19 cellular contexts compared by ENCODE assay signal in genomic region chr12:110721570-110721969, GRCh38. TPM values are rescaled to one million over a fixed set of nuclear protein-coding genes. Genes with fewer than 3 reads are reported as not detected.
A peak's percentile ranks its signal among the peaks of the same experiment; 100 is the strongest.
DNase-seq lines count a peak whose midpoint lies in the region; ATAC-seq lines count a peak whose summit lies in the region.
"Had no signal": no experiment of that assay in that cellular context is flagged by ENCODE, and none has a peak within 500 bp of the region (broad histone marks: within the 10 kb centered on the region; RNA-seq: fewer than 3 reads in every experiment).

No MANE protein-coding gene starts in this region.

- no peak overlapping the region for H3K4me3 ChIP-seq in adipocyte (ENCODE audit: low read length)
- H3K4me3 ChIP-seq: GM12878, SJSA1 had no signal

- no peak overlapping the region for H3K4me3 Mint-ChIP-seq in activated T-cell treated with anti-CD3 and anti-CD28 coated beads, Interleukin-2, amount 50 U/mL, for 24 hours
- H3K4me3 Mint-ChIP-seq in stimulated activated memory B cell treated with anti-CD40 and anti-IgM and Interleukin-4, amounts not matched to agents 10 μg/mL and 1 μg/mL and 100 μg/mL, for 72 hours, result no peak overlapping the region
- H3K4me3 Mint-ChIP-seq in activated CD8-positive, alpha-beta memory T cell treated with anti-CD3 and anti-CD28 coated beads, Interleukin-2, amount 10 ng/mL, durations not matched to agents 7 days and 5 days, result no peak overlapping the region

- H3K9ac ChIP-seq in adipocyte (ENCODE audit: low read length), result no peak overlapping the region
- H3K9ac ChIP-seq: KMS-11 had no signal

- H3K4me1 ChIP-seq in adipocyte (ENCODE audit: control insufficient read depth, insufficient read depth, low read length), result no peaks in the 10 kb centered on the region
- H3K4me1 ChIP-seq: SJSA1 had no signal

- H3K36me3 Mint-ChIP-seq in activated T-cell treated with anti-CD3 and anti-CD28 coated beads, Interleukin-2, amount 50 U/mL, for 24 hours (ENCODE audit: low read depth), result peaks cover 100% of the 10 kb centered on the region
- H3K36me3 Mint-ChIP-seq in stimulated activated memory B cell treated with anti-CD40 and anti-IgM and Interleukin-4, amounts not matched to agents 10 μg/mL and 1 μg/mL and 100 μg/mL, for 72 hours, result peaks cover 51% of the 10 kb centered on the region
- peaks cover 81% of the 10 kb centered on the region for H3K36me3 Mint-ChIP-seq in activated CD8-positive, alpha-beta memory T cell treated with anti-CD3 and anti-CD28 coated beads, Interleukin-2, amount 10 ng/mL, durations not matched to agents 7 days and 5 days

- peaks cover 39% of the 10 kb centered on the region for H3K4me1 Mint-ChIP-seq in activated T-cell treated with anti-CD3 and anti-CD28 coated beads, Interleukin-2, amount 50 U/mL, for 24 hours (ENCODE audit: low read depth)
- peaks cover 37% of the 10 kb centered on the region for H3K4me1 Mint-ChIP-seq in stimulated activated memory B cell treated with anti-CD40 and anti-IgM and Interleukin-4, amounts not matched to agents 10 μg/mL and 1 μg/mL and 100 μg/mL, for 72 hours
- peaks cover 23% of the 10 kb centered on the region for H3K4me1 Mint-ChIP-seq in activated CD8-positive, alpha-beta memory T cell treated with anti-CD3 and anti-CD28 coated beads, Interleukin-2, amount 10 ng/mL, durations not matched to agents 7 days and 5 days

- no peaks in the 10 kb centered on the region for H3K27me3 Mint-ChIP-seq in activated T-cell treated with anti-CD3 and anti-CD28 coated beads, Interleukin-2, amount 50 U/mL, for 24 hours
- no peaks in the 10 kb centered on the region for H3K27me3 Mint-ChIP-seq in stimulated activated memory B cell treated with anti-CD40 and anti-IgM and Interleukin-4, amounts not matched to agents 10 μg/mL and 1 μg/mL and 100 μg/mL, for 72 hours
- no peaks in the 10 kb centered on the region for H3K27me3 Mint-ChIP-seq in activated CD8-positive, alpha-beta memory T cell treated with anti-CD3 and anti-CD28 coated beads, Interleukin-2, amount 10 ng/mL, durations not matched to agents 7 days and 5 days

- no peak for ATAC-seq in stimulated activated memory B cell treated with anti-CD40 and anti-IgM and Interleukin-4, amounts not matched to agents 10 μg/mL and 1 μg/mL and 100 μg/mL, for 72 hours
- ATAC-seq in activated CD8-positive, alpha-beta memory T cell treated with anti-CD3 and anti-CD28 coated beads, Interleukin-2, amount 10 ng/mL, durations not matched to agents 7 days and 5 days, result no peak
- ATAC-seq: GM12878, Panc1 had no signal

- H3K27me3 ChIP-seq in adipocyte (replicated peaks; ENCODE audit: control insufficient read depth, insufficient read depth, low read length), result no peaks in the 10 kb centered on the region
- H3K27me3 ChIP-seq: SJSA1 had no signal

- CTCF ChIA-PET in activated CD8-positive, alpha-beta memory T cell treated with anti-CD3 and anti-CD28 coated beads, Interleukin-2, amount 10 ng/mL, durations not matched to agents 7 days and 5 days (lab: Charles Lee), result interaction anchor here (0.6 kb wide), 2 partner anchors 16 kb away, joined by 3 read pairs; no protein-coding TSS in a partner anchor

- H3K9me3 Mint-ChIP-seq in activated T-cell treated with anti-CD3 and anti-CD28 coated beads, Interleukin-2, amount 50 U/mL, for 24 hours, result no peaks in the 10 kb centered on the region
- no peaks in the 10 kb centered on the region for H3K9me3 Mint-ChIP-seq in stimulated activated memory B cell treated with anti-CD40 and anti-IgM and Interleukin-4, amounts not matched to agents 10 μg/mL and 1 μg/mL and 100 μg/mL, for 72 hours
- H3K9me3 Mint-ChIP-seq in activated CD8-positive, alpha-beta memory T cell treated with anti-CD3 and anti-CD28 coated beads, Interleukin-2, amount 10 ng/mL, durations not matched to agents 7 days and 5 days (ENCODE audit: low read depth), result no peaks in the 10 kb centered on the region

- H3K36me3 ChIP-seq in adipocyte (ENCODE audit: control insufficient read depth, insufficient read depth, low read length, severe bottlenecking), result peaks cover 98% of the 10 kb centered on the region

- DNase-seq in NCI-H187 treated with DMSO at 0.1 percent for 48 hours (lab: John Stamatoyannopoulos, UW) (peak; percentile 29), NCI-H187 (lab: John Stamatoyannopoulos, UW) (no peak), adipocyte (ENCODE audit: low read depth) (peak; percentile 16), GM19240 (ENCODE audit: insufficient read length, low spot score) (no peak)
- DNase-seq in activated T-cell treated with anti-CD3 and anti-CD28 coated beads, Interleukin-2, amount 50 U/mL, for 24 hours, result no peak
- no peak for DNase-seq in activated T-cell treated with anti-CD3 and anti-CD28 coated beads, Interleukin-2, amount 50 U/mL, for 1 hour
- DNase-seq in activated CD8-positive, alpha-beta memory T cell treated with anti-CD3 and anti-CD28 coated beads, Interleukin-2, amount 10 ng/mL, durations not matched to agents 7 days and 5 days, result no peak
- DNase-seq: 8988T, DMS153, EL, H7, MV-4-11, NCI-H2029, NCI-H524 had no signal

- H3K27ac Mint-ChIP-seq in activated T-cell treated with anti-CD3 and anti-CD28 coated beads, Interleukin-2, amount 50 U/mL, for 24 hours, result peak overlapping the region; percentile 18
- H3K27ac Mint-ChIP-seq in stimulated activated memory B cell treated with anti-CD40 and anti-IgM and Interleukin-4, amounts not matched to agents 10 μg/mL and 1 μg/mL and 100 μg/mL, for 72 hours, result peak overlapping the region; percentile 24
- H3K27ac Mint-ChIP-seq in activated CD8-positive, alpha-beta memory T cell treated with anti-CD3 and anti-CD28 coated beads, Interleukin-2, amount 10 ng/mL, durations not matched to agents 7 days and 5 days, result no peak overlapping the region

- no peaks in the 10 kb centered on the region for H3K9me3 ChIP-seq in adipocyte (ENCODE audit: control insufficient read depth, low read length)
- H3K9me3 ChIP-seq: SJSA1 had no signal

RNA-seq across cellular contexts. Expression of gene PPP1CC, which starts 21.1 kb away (rescaled TPM):
- 100 to 1,000 TPM; 174 to 200 TPM for total RNA-seq in activated CD8-positive, alpha-beta memory T cell treated with anti-CD3 and anti-CD28 coated beads, Interleukin-2, amount 10 ng/mL, durations not matched to agents 7 days and 5 days

RNA-seq across cellular contexts. Expression of gene HVCN1, which starts 32.7 kb away (rescaled TPM):
- 10 to 100 TPM; 11.7 to 19.9 TPM for total RNA-seq in activated CD8-positive, alpha-beta memory T cell treated with anti-CD3 and anti-CD28 coated beads, Interleukin-2, amount 10 ng/mL, durations not matched to agents 7 days and 5 days
- total RNA-seq: SJSA1 had no signal

Comparison
In these comparisons a context has a peak if more than half of its experiments do, and no peak if none do; other contexts are left out.
1. DNase-seq: peak in NCI-H187 treated with DMSO at 0.1 percent for 48 hours (single experiment) and adipocyte (single experiment); none in NCI-H187 (0 of 2), activated T-cell treated with anti-CD3 and anti-CD28 coated beads, Interleukin-2, amount 50 U/mL, for 24 hours (single experiment), activated T-cell treated with anti-CD3 and anti-CD28 coated beads, Interleukin-2, amount 50 U/mL, for 1 hour (single experiment), GM19240 (single experiment) and activated CD8-positive, alpha-beta memory T cell treated with anti-CD3 and anti-CD28 coated beads, Interleukin-2, amount 10 ng/mL, durations not matched to agents 7 days and 5 days (single experiment).